In the genomic region with DNA sequence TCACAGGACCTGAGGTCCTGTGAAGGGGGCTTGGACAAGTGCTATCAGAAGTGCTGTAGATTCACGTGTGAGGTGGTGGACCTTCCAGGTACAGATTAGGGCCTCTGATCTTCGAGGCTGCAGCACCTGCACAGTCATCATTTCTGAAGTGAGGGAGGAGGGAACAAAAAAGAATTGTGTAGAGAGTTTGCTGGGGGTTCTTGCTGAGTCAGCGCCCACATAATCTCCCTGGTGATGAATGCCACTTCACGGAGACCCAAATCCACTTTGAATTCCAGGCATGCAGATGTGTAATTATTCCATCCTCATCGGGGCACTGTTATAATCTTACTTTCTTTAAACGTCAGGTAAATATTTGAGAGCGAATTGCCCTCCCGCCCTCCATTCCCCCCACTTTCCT, we compare ENCODE assay signal across 3 cellular contexts.
TF ChIP-seq lines count a peak whose summit lies in the region.

No MANE protein-coding gene starts in this region.

TF ChIP-seq in A549, 52 proteins besides CTCF, POLR2A, EP300 and RAD21:
- TF ChIP-seq MAFK (IDR thresholded peaks at IDR 0.05; ENCODE audit: partially characterized antibody) (peak; percentile 93), FOSB (CRISPR knock-in tag; IDR thresholded peaks at IDR 0.05) (no peak), HOXB5 (CRISPR knock-in tag; IDR thresholded peaks at IDR 0.05) (no peak), POLR2AphosphoS2 (conservative IDR thresholded peaks at IDR 0.05; ENCODE audit: low read length) (no peak)
TF ChIP-seq in A549: peak in this region for 1.

TF ChIP-seq in IMR-90, 13 proteins besides CTCF, POLR2A, EP300 and RAD21:
- no peak for TF ChIP-seq BHLHE40 (IDR thresholded peaks at IDR 0.05; ENCODE audit: low read depth, low read length)
- TF ChIP-seq MAZ (IDR thresholded peaks at IDR 0.05; ENCODE audit: borderline replicate concordance, low read depth, low read length): no peak
- TF ChIP-seq SMC3 (IDR thresholded peaks at IDR 0.05; ENCODE audit: low read depth, low read length): no peak
- TF ChIP-seq MAFK (IDR thresholded peaks at IDR 0.05; ENCODE audit: low read depth, low read length): peak; percentile 72
- no peak for TF ChIP-seq RCOR1 (IDR thresholded peaks at IDR 0.05; ENCODE audit: insufficient replicate concordance, low read length)

TF ChIP-seq in H1, 55 proteins besides CTCF, POLR2A, EP300 and RAD21:
- TF ChIP-seq SP2 (IDR thresholded peaks at IDR 0.05; ENCODE audit: low read length) (no peak), TAF1 (IDR thresholded peaks at IDR 0.05; ENCODE audit: low read depth, low read length) (no peak), MAFK (IDR thresholded peaks at IDR 0.05; ENCODE audit: low read depth, low read length) (peak; percentile 44), HDAC2 (IDR thresholded peaks at IDR 0.05; ENCODE audit: borderline replicate concordance in 1 of 2, low read depth in 2 of 2, low read length in 2 of 2) (no peak), KDM4A (IDR thresholded peaks at IDR 0.05; ENCODE audit: low read depth, low read length, severe bottlenecking) (no peak), SAP30 (IDR thresholded peaks at IDR 0.05; ENCODE audit: insufficient read depth, insufficient replicate concordance, low read length) (no peak)
TF ChIP-seq in H1: peak in this region for 1.
